In the genomic region with DNA sequence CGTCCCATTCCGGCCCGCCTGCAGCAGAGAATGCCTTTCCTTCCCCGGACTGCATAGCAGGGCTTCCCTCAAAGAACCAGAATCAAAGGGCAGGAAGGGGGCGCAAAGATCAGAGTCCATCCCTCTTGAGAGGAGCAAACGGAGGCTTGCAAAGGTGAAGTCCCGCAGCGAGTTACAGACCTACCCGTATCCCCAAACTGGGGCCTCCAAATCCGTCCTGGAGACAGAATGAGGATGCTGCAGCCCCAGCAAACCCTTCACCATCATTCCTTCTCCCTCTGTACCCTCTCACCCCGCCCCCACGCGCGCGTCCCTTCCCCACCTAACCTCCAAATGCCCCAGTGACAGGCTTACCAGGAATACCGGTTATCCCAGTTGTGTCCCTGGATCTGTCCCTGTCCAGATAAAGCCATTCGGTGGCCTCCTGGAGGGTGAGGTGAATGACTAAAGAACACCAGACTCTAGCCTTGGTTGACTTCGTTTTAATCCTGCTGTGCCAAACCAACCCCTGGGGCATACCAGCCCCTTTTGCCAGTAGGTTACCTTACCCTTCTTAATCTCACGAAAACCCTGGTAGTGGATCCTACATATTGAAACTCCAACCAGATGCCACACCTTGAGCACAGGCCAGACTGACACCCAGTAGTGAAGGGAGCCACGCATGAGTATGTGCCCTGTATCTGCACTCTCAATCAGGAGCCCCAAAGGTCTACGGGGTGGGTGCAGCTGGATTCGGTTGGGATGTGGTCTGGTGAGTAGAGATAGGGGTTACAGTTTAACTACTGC, we compare ENCODE assay signal across 8 cellular contexts. TPM values are rescaled to one million over a fixed set of nuclear protein-coding genes. Genes with fewer than 3 reads are reported as not detected.
DNase-seq lines count a peak whose midpoint lies in the region; ATAC-seq and TF ChIP-seq lines count a peak whose summit lies in the region.

No MANE protein-coding gene starts in this region.

- POLR2A ChIA-PET in activated B cell treated with CpG ODN at 0.5 μM for 24 hours (lab: Charles Lee) = no interaction called here

- H2AFZ ChIP-seq in GM23248 (peak overlapping the region; percentile 87), neuronal stem cell (ENCODE audit: low read length) (peak overlapping the region; percentile 99)

- no peaks in the 10 kb centered on the region for H3K9me2 ChIP-seq in GM23248 (ENCODE audit: insufficient read depth)

- H3K9me3 ChIP-seq in GM23248 (ENCODE audit: low read depth) = no peaks in the 10 kb centered on the region
- H3K9me3 ChIP-seq in neuronal stem cell (replicated peaks in 1 of 2; ENCODE audit: control insufficient read depth in 2 of 2, insufficient read depth in 1 of 2, low read depth in 1 of 2, low read length in 2 of 2) = peaks cover 1 to 6% of the 10 kb centered on the region in 2 donors

- H2BK5ac ChIP-seq in neuronal stem cell (ENCODE audit: low read length) = peak overlapping the region; percentile 19

- no peak overlapping the region for H4K8ac ChIP-seq in neuronal stem cell (ENCODE audit: low read depth, low read length)

- no peak overlapping the region for H2AK5ac ChIP-seq in neuronal stem cell (ENCODE audit: low read depth, low read length)

- H3K14ac ChIP-seq in neuronal stem cell (ENCODE audit: low read length) = no peak overlapping the region

- peak overlapping the region; percentile 21 for H2BK15ac ChIP-seq in neuronal stem cell (ENCODE audit: low read length)

- intact Hi-C loops in activated B cell treated with CpG ODN at 0.5 μM for 24 hours (cut with micrococcal nuclease) = no loop called here

- no peak overlapping the region for H2BK120ac ChIP-seq in neuronal stem cell (ENCODE audit: low read depth, low read length)

- H3K27ac ChIP-seq in GM23248 (no peak overlapping the region), neuronal stem cell (replicated peaks; ENCODE audit: low read length) (no peak overlapping the region)

- in situ Hi-C loops in GM23248 (cut with MboI) = no loop called here

- H4K91ac ChIP-seq in neuronal stem cell (ENCODE audit: low read depth, low read length, poor library complexity) = no peak overlapping the region

- ATAC-seq in activated B cell treated with CpG ODN at 0.5 μM for 24 hours (ENCODE audit: low read depth) (no peak), HG02970 (IDR thresholded peaks at IDR 0.05; ENCODE audit: low FRiP score, unreplicated experiment) (no peak)

- H3K4me2 ChIP-seq in GM23248 (ENCODE audit: unreplicated experiment) = peak overlapping the region; percentile 79
- H3K4me2 ChIP-seq in neuronal stem cell (ENCODE audit: insufficient read depth, low read length, poor library complexity, severe bottlenecking) = peak overlapping the region; percentile 90

- H3K4ac ChIP-seq in neuronal stem cell (ENCODE audit: low read length) = no peak overlapping the region

- H3K9ac ChIP-seq in GM23248 (no peak overlapping the region), neuronal stem cell (ENCODE audit: low read depth, low read length, poor library complexity) (peak overlapping the region; percentile 16)

- peaks cover 38% of the 10 kb centered on the region for H3K27me3 Mint-ChIP-seq in activated B cell treated with CpG ODN at 0.5 μM for 24 hours

- no peaks in the 10 kb centered on the region for H3K9me3 Mint-ChIP-seq in activated B cell treated with CpG ODN at 0.5 μM for 24 hours

- no peak for TF ChIP-seq CTCF in AG10803 (conservative IDR thresholded peaks at IDR 0.05; ENCODE audit: low read length)
- TF ChIP-seq CTCF in activated B cell treated with CpG ODN at 0.5 μM for 24 hours (IDR thresholded peaks at IDR 0.05) = no peak
- no peak for TF ChIP-seq CTCF in fibroblast of villous mesenchyme (IDR thresholded peaks at IDR 0.05; ENCODE audit: insufficient read depth, low read depth, low read length)

- H3K36me3 ChIP-seq in GM23248 (ENCODE audit: low read depth) (no peaks in the 10 kb centered on the region), neuronal stem cell (replicated peaks in 1 of 2; ENCODE audit: control insufficient read depth in 2 of 2, insufficient read depth in 2 of 2, low read length in 2 of 2) (no peaks in the 10 kb centered on the region)

- peak overlapping the region; percentile 62 for H3K4me3 ChIP-seq in AG10803 (ENCODE audit: low read length)
- peak overlapping the region; percentile 68 for H3K4me3 ChIP-seq in GM23248
- H3K4me3 ChIP-seq in fibroblast of villous mesenchyme (ENCODE audit: low read depth, low read length) = peak overlapping the region; percentile 65
- peak overlapping the region in 1 of 2 donors; percentile 62 for H3K4me3 ChIP-seq in neuronal stem cell (ENCODE audit: low read length in 2 of 2)

- H3K4me1 ChIP-seq in GM23248 (ENCODE audit: insufficient read depth) = no peaks in the 10 kb centered on the region
- peaks cover 2 to 5% of the 10 kb centered on the region in 2 donors for H3K4me1 ChIP-seq in neuronal stem cell (ENCODE audit: control insufficient read depth in 2 of 2, insufficient read depth in 1 of 2, low read depth in 1 of 2, low read length in 2 of 2)

- H3K79me2 ChIP-seq in GM23248 (ENCODE audit: insufficient read depth) = no peaks in the 10 kb centered on the region

- no peaks in the 10 kb centered on the region for H3F3A ChIP-seq in GM23248 (ENCODE audit: insufficient read depth)

- no peaks in the 10 kb centered on the region for H4K20me1 ChIP-seq in GM23248 (ENCODE audit: insufficient read depth)

- peak overlapping the region; percentile 14 for H3K23ac ChIP-seq in neuronal stem cell (ENCODE audit: low read depth, low read length, poor library complexity)

- H3K27me3 ChIP-seq in GM23248 (replicated peaks; ENCODE audit: insufficient read depth) (peaks cover 35% of the 10 kb centered on the region), neuronal stem cell (ENCODE audit: control insufficient read depth in 3 of 3, insufficient read depth in 3 of 3, low read depth in 1 of 3, low read length in 3 of 3) (peaks cover 9 to 41% (median 39%) of the 10 kb centered on the region in 3 experiments)

- no peaks in the 10 kb centered on the region for H3K36me3 Mint-ChIP-seq in activated B cell treated with CpG ODN at 0.5 μM for 24 hours (ENCODE audit: low read depth)

- H2BK12ac ChIP-seq in neuronal stem cell (ENCODE audit: low read length) = no peak overlapping the region

- peak overlapping the region; percentile 46 for H3K18ac ChIP-seq in neuronal stem cell (ENCODE audit: low read length)

- WGBS in GM23248 (ENCODE audit: low coverage in 1 of 2, low lambda C conversion rate in 2 of 2, missing lambda C conversion rate in 2 of 2), 2 experiments = 20% methylated on average over 22 of the region's 22 CpGs
- WGBS in neuronal stem cell (ENCODE audit: extremely low coverage in 2 of 2, insufficient read length in 2 of 2, insufficient replicate concordance in 1 of 2), 2 donors = no CpG with 5 or more reads among the region's 22 CpGs

- CTCF ChIA-PET in activated B cell treated with CpG ODN at 0.5 μM for 24 hours (lab: Charles Lee) = no interaction called here

- peaks cover 20% of the 10 kb centered on the region for H3K4me1 Mint-ChIP-seq in activated B cell treated with CpG ODN at 0.5 μM for 24 hours

- no peak overlapping the region for H3K27ac Mint-ChIP-seq in activated B cell treated with CpG ODN at 0.5 μM for 24 hours

- DNase-seq in AG10803 (ENCODE audit: low read depth) (no peak), GM23248 (no peak), activated B cell treated with CpG ODN at 0.5 μM for 24 hours (no peak), fibroblast of villous mesenchyme (ENCODE audit: low read depth) (no peak), neuronal stem cell (ENCODE audit: low spot score) (peak; percentile 12), SHP77 (lab: John Stamatoyannopoulos, UW) (no peak), GM19240 (ENCODE audit: insufficient read length, low spot score) (no peak)

- H3K79me1 ChIP-seq in neuronal stem cell (ENCODE audit: low read depth, low read length) = no peaks in the 10 kb centered on the region

- peak overlapping the region; percentile 55 for H3K4me3 Mint-ChIP-seq in activated B cell treated with CpG ODN at 0.5 μM for 24 hours

RNA-seq across cellular contexts. Expression of a gene that starts 1.0 kb away (rescaled TPM):
- total RNA-seq in GM23248 (2014; rRNA removed; shearing (Covaris generic)) = 0.25 TPM in 1 of 2 replicates, not detected in the other
- 0.15 and 0.28 TPM in 2 replicates for polyA plus RNA-seq in GM23248 (2016; fragmentation: Nextera tagmentation; extraction: Ambion mirVana)
- 0.12 and 0.20 TPM in 2 replicates for total RNA-seq in activated B cell treated with CpG ODN at 0.5 μM for 24 hours
- total RNA-seq in fibroblast of villous mesenchyme = 7.7 and 19.4 TPM in 2 replicates
- 0.43 TPM for polyA plus RNA-seq in neuronal stem cell (2013, experiment 1 of 2)
- 0.44 TPM for polyA plus RNA-seq in neuronal stem cell (2013, experiment 2 of 2)
